32 cellular contexts compared by ENCODE assay signal in the genomic region with DNA sequence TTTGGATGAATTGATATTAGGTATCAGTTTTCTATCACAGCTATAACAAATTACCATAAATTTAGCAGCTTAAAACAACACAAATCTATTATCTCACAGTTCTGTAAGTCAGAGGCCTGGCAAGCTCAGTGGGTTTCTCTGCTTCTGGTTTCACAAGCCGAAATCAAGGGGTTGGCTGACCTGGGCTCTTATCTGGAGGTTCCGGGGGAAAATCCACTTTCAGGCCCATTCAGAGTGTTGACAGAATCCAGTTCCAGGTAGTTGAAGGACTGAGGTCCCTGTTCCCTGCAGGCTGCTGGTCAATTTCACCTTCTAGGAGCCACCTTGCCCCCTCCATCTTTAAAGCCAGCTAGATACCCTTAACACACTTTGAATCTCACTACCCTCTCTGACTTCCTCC. TPM values are rescaled to one million over a fixed set of nuclear protein-coding genes. Genes with fewer than 3 reads are reported as not detected.
"Had no signal": no experiment of that assay in that cellular context is flagged by ENCODE, and none has a peak within 500 bp of the region (broad histone marks: within the 10 kb centered on the region; RNA-seq: fewer than 3 reads in every experiment).

No MANE protein-coding gene starts in this region.

- H3K27me3 ChIP-seq: esophagus squamous epithelium, neutrophil, ovary, thyroid gland had no signal

- H3K4me1 ChIP-seq: esophagus squamous epithelium, prostate gland had no signal

- H3K27me3 Mint-ChIP-seq: activated naive CD4-positive, alpha-beta T cell treated with anti-CD3 and anti-CD28 coated beads, Interleukin-2, amount 50 U/mL, for 24 hours; activated naive CD8-positive, alpha-beta T cell treated with anti-CD3 and anti-CD28 coated beads, Interleukin-2, amount 50 U/mL, for 24 hours; activated T-cell treated with anti-CD3 and anti-CD28 coated beads, Interleukin-2, amount 50 U/mL, for 24 hours had no signal

- H3K9me3 ChIP-seq: esophagus squamous epithelium, neutrophil, ovary, prostate gland, thyroid gland had no signal

- ATAC-seq: activated CD4-positive, CD25-positive, alpha-beta regulatory T cell treated with anti-CD3 and anti-CD28 coated beads, Interleukin-2, amount 50 U/mL, for 24 hours; activated naive CD8-positive, alpha-beta T cell treated with anti-CD3 and anti-CD28 coated beads, Interleukin-2, amount 50 U/mL, for 24 hours; left ventricle myocardium superior had no signal

- H3K27ac ChIP-seq: esophagus squamous epithelium, neutrophil, ovary, prostate gland, thyroid gland, VCaP had no signal

- H3K4me3 Mint-ChIP-seq: activated naive CD4-positive, alpha-beta T cell treated with anti-CD3 and anti-CD28 coated beads, Interleukin-2, amount 50 U/mL, for 24 hours; activated naive CD8-positive, alpha-beta T cell treated with anti-CD3 and anti-CD28 coated beads, Interleukin-2, amount 50 U/mL, for 24 hours; activated T-cell treated with anti-CD3 and anti-CD28 coated beads, Interleukin-2, amount 50 U/mL, for 24 hours; mesothelial cell of epicardium; nephron progenitor cell; T-helper 1 cell treated with Interleukin-12 subunit alpha and Interleukin-12 subunit beta and Interleukin-4 antibody, amounts not matched to agents 30 μg/mL and 1 μg/mL, for 36 hours had no signal

- H3K4me1 Mint-ChIP-seq: activated naive CD4-positive, alpha-beta T cell treated with anti-CD3 and anti-CD28 coated beads, Interleukin-2, amount 50 U/mL, for 24 hours; activated naive CD8-positive, alpha-beta T cell treated with anti-CD3 and anti-CD28 coated beads, Interleukin-2, amount 50 U/mL, for 24 hours; mesothelial cell of epicardium; nephron progenitor cell had no signal

- H3K9me3 Mint-ChIP-seq: activated naive CD4-positive, alpha-beta T cell treated with anti-CD3 and anti-CD28 coated beads, Interleukin-2, amount 50 U/mL, for 24 hours; activated naive CD8-positive, alpha-beta T cell treated with anti-CD3 and anti-CD28 coated beads, Interleukin-2, amount 50 U/mL, for 24 hours; activated T-cell treated with anti-CD3 and anti-CD28 coated beads, Interleukin-2, amount 50 U/mL, for 24 hours; mesothelial cell of epicardium; naive B cell; nephron progenitor cell; T-helper 1 cell treated with Interleukin-12 subunit alpha and Interleukin-12 subunit beta and Interleukin-4 antibody, amounts not matched to agents 30 μg/mL and 1 μg/mL, for 36 hours had no signal

- H3K4me3 ChIP-seq: esophagus squamous epithelium, ovary, prostate gland, smooth muscle cell, thyroid gland had no signal

- H3K36me3 Mint-ChIP-seq: activated naive CD4-positive, alpha-beta T cell treated with anti-CD3 and anti-CD28 coated beads, Interleukin-2, amount 50 U/mL, for 24 hours; mesothelial cell of epicardium; naive B cell had no signal

- H3K36me3 ChIP-seq: esophagus squamous epithelium, neutrophil, ovary, prostate gland, thyroid gland had no signal

- H3K27ac Mint-ChIP-seq: activated naive CD4-positive, alpha-beta T cell treated with anti-CD3 and anti-CD28 coated beads, Interleukin-2, amount 50 U/mL, for 24 hours; activated naive CD8-positive, alpha-beta T cell treated with anti-CD3 and anti-CD28 coated beads, Interleukin-2, amount 50 U/mL, for 24 hours; activated T-cell treated with anti-CD3 and anti-CD28 coated beads, Interleukin-2, amount 50 U/mL, for 24 hours; mesothelial cell of epicardium; nephron progenitor cell; T-helper 1 cell treated with Interleukin-12 subunit alpha and Interleukin-12 subunit beta and Interleukin-4 antibody, amounts not matched to agents 30 μg/mL and 1 μg/mL, for 36 hours had no signal

- DNase-seq: activated CD4-positive, alpha-beta T cell treated with anti-CD3 and anti-CD28 coated beads for 48 hours; activated CD4-positive, alpha-beta T cell treated with anti-CD3 and anti-CD28 coated beads, Interleukin-2, amount 50 U/mL, for 48 hours; activated CD8-positive, alpha-beta memory T cell treated with anti-CD3 and anti-CD28 coated beads, Interleukin-2, amount 50 U/mL, for 4 hours; activated gamma-delta T cell; activated naive CD8-positive, alpha-beta T cell treated with anti-CD3 and anti-CD28 coated beads, Interleukin-2, amount 50 U/mL, for 24 hours; activated T-cell treated with anti-CD3 and anti-CD28 coated beads, Interleukin-2, amount 50 U/mL, for 24 hours; amygdala; central memory CD4-positive, alpha-beta T cell; dermis blood vessel endothelial cell; effector CD4-positive, alpha-beta T cell; esophagus squamous epithelium; foreskin melanocyte; left ventricle myocardium superior; mammary epithelial cell; naive B cell; nephron progenitor cell; retina; stimulated activated CD4-positive, alpha-beta T cell treated with anti-CD3 and anti-CD28 coated beads, Interleukin-1b, Interleukin-23, amount 100 ng/mL, for 48 hours; stimulated activated naive CD4-positive, alpha-beta T cell treated with Interleukin-2 at 50 U/mL for 16 hours; SW 1271; T-helper 9 cell; thyroid gland had no signal

RNA-seq across cellular contexts. Expression of a gene that starts 11.1 kb away (rescaled TPM):
- total RNA-seq: dermis blood vessel endothelial cell, esophagus squamous epithelium, glomerular endothelial cell, mammary epithelial cell, mesothelial cell of epicardium, smooth muscle cell had no signal
- polyA plus RNA-seq: mammary epithelial cell, smooth muscle cell had no signal

RNA-seq across cellular contexts. Expression of a gene that starts 28.4 kb away (rescaled TPM):
- total RNA-seq: esophagus squamous epithelium, glomerular endothelial cell, mammary epithelial cell, mesothelial cell of epicardium, ovary, smooth muscle cell, thyroid gland had no signal
- polyA plus RNA-seq: mammary epithelial cell, ovary, smooth muscle cell had no signal

RNA-seq across cellular contexts. Expression of a gene that starts 59.3 kb away (rescaled TPM):
- total RNA-seq: smooth muscle cell had no signal
- polyA plus RNA-seq: smooth muscle cell had no signal
